ENCODE assay signal across 19 cellular contexts in genomic region chr14:23105348-23105824, GRCh38. TPM values are rescaled to one million over a fixed set of nuclear protein-coding genes. Genes with fewer than 3 reads are reported as not detected.
A peak's percentile ranks its signal among the peaks of the same experiment; 100 is the strongest.
DNase-seq lines count a peak whose midpoint lies in the region; ATAC-seq, FAIRE-seq and TF ChIP-seq lines count a peak whose summit lies in the region.
"Had no signal": no experiment of that assay in that cellular context is flagged by ENCODE, and none has a peak within 500 bp of the region (broad histone marks: within the 10 kb centered on the region; RNA-seq: fewer than 3 reads in every experiment).

No MANE protein-coding gene starts in this region.

- TF ChIP-seq CTCF in progenitor cell of endocrine pancreas (IDR thresholded peaks at IDR 0.05; ENCODE audit: unreplicated experiment) = no peak

- peak overlapping the region; percentile 65 for H3K27ac Mint-ChIP-seq in dendritic cell treated with granulocyte-macrophage colony-stimulating factor and Interleukin-4, amounts not matched to agents 40 ng/mL and 50 ng/mL, for 4 days
- H3K27ac Mint-ChIP-seq in progenitor cell of endocrine pancreas = no peak overlapping the region

- H3K4me3 Mint-ChIP-seq in dendritic cell treated with granulocyte-macrophage colony-stimulating factor and Interleukin-4, amounts not matched to agents 40 ng/mL and 50 ng/mL, for 4 days = no peak overlapping the region
- H3K4me3 Mint-ChIP-seq in progenitor cell of endocrine pancreas (ENCODE audit: low read depth) = no peak overlapping the region

- no peaks in the 10 kb centered on the region for H3K36me3 Mint-ChIP-seq in dendritic cell treated with granulocyte-macrophage colony-stimulating factor and Interleukin-4, amounts not matched to agents 40 ng/mL and 50 ng/mL, for 4 days (ENCODE audit: low read depth)
- H3K36me3 Mint-ChIP-seq in progenitor cell of endocrine pancreas (ENCODE audit: insufficient read depth) = no peaks in the 10 kb centered on the region

- no peaks in the 10 kb centered on the region for H3K27me3 Mint-ChIP-seq in dendritic cell treated with granulocyte-macrophage colony-stimulating factor and Interleukin-4, amounts not matched to agents 40 ng/mL and 50 ng/mL, for 4 days
- H3K27me3 Mint-ChIP-seq in progenitor cell of endocrine pancreas = peaks cover 14% of the 10 kb centered on the region

- FAIRE-seq in GM12891 (lab: Jason Lieb, UNC) = no peak
- FAIRE-seq: D721Med, H54 had no signal

- TF ChIP-seq POLR2A in GM12891 (IDR thresholded peaks at IDR 0.05; ENCODE audit: low read depth, low read length) = no peak

- intact Hi-C loops in dendritic cell treated with granulocyte-macrophage colony-stimulating factor and Interleukin-4, amounts not matched to agents 40 ng/mL and 50 ng/mL, for 4 days (cut with micrococcal nuclease) = no loop called here

- H3K4me1 Mint-ChIP-seq in dendritic cell treated with granulocyte-macrophage colony-stimulating factor and Interleukin-4, amounts not matched to agents 40 ng/mL and 50 ng/mL, for 4 days (ENCODE audit: low read depth) = peaks cover 62% of the 10 kb centered on the region
- H3K4me1 Mint-ChIP-seq in progenitor cell of endocrine pancreas (ENCODE audit: low read depth) = peaks cover 12% of the 10 kb centered on the region

- DNase-seq in GM12891 (ENCODE audit: insufficient read length, low spot score) (no peak), mesenteric fat pad (ENCODE audit: low spot score) (peak; percentile 18), progenitor cell of endocrine pancreas (ENCODE audit: low spot score, unreplicated experiment) (no peak), NK-92 (lab: John Stamatoyannopoulos, UW; ENCODE audit: unreplicated experiment) (no peak)
- DNase-seq: Kasumi-1, MG63, NCI-H1048, NCI-H1436, NCI-H1930, NCI-H226, NCI-H524, NCI-H82, PC-3 had no signal

- H3K9me3 Mint-ChIP-seq in dendritic cell treated with granulocyte-macrophage colony-stimulating factor and Interleukin-4, amounts not matched to agents 40 ng/mL and 50 ng/mL, for 4 days = no peaks in the 10 kb centered on the region
- H3K9me3 Mint-ChIP-seq in progenitor cell of endocrine pancreas (ENCODE audit: low read depth) = no peaks in the 10 kb centered on the region

- ATAC-seq in HG02970 (IDR thresholded peaks at IDR 0.05; ENCODE audit: low FRiP score, unreplicated experiment) = no peak
- ATAC-seq: PC-3 had no signal

TF ChIP-seq in GM12891, 5 proteins besides CTCF, POLR2A, EP300 and RAD21:
- TF ChIP-seq PAX5 (IDR thresholded peaks at IDR 0.05; ENCODE audit: insufficient read depth, low read length, severe bottlenecking) (no peak), POU2F2 (IDR thresholded peaks at IDR 0.05; ENCODE audit: low read depth, low read length) (no peak), SPI1 (IDR thresholded peaks at IDR 0.05; ENCODE audit: low read depth, low read length) (peak; percentile 23; the same call in 1 of the 2 replicates), POLR2AphosphoS5 (IDR thresholded peaks at IDR 0.05; ENCODE audit: low read depth, low read length) (no peak), TAF1 (IDR thresholded peaks at IDR 0.05; ENCODE audit: low read depth, low read length) (no peak)

RNA-seq across cellular contexts. Expression of gene CIROP, which starts 0.6 kb away (rescaled TPM):
- polyA plus RNA-seq in GM12891 (2012; ENCODE audit: low read depth, missing spikeins) = not detected
- total RNA-seq in mesenteric fat pad = not detected
- total RNA-seq in progenitor cell of endocrine pancreas = not detected in 2 replicates
- total RNA-seq: A673, HT-29, PC-3 had no signal

RNA-seq across cellular contexts. Expression of gene C14orf119, which starts 10.1 kb away (rescaled TPM):
- 31.5 TPM for polyA plus RNA-seq in GM12891 (2012; ENCODE audit: low read depth, missing spikeins)
- 50.5 TPM for total RNA-seq in mesenteric fat pad
- 42.2 and 45.8 TPM in 2 replicates for total RNA-seq in progenitor cell of endocrine pancreas

RNA-seq across cellular contexts. Expression of gene ACIN1, which starts 10.4 kb away (rescaled TPM):
- 77.2 TPM for polyA plus RNA-seq in GM12891 (2012; ENCODE audit: low read depth, missing spikeins)
- total RNA-seq in mesenteric fat pad (137 TPM), progenitor cell of endocrine pancreas (439 and 458 TPM in 2 replicates)

RNA-seq across cellular contexts. Expression of gene CEBPE, which starts 13.7 kb away (rescaled TPM):
- polyA plus RNA-seq in GM12891 (2012; ENCODE audit: low read depth, missing spikeins) = 0.05 TPM
- not detected for total RNA-seq in mesenteric fat pad
- total RNA-seq in progenitor cell of endocrine pancreas = not detected in 2 replicates
- total RNA-seq: A673, HT-29, PC-3 had no signal

RNA-seq across cellular contexts. Expression of gene CDH24, which starts 48.1 kb away (rescaled TPM):
- 1.1 TPM for polyA plus RNA-seq in GM12891 (2012; ENCODE audit: low read depth, missing spikeins)
- total RNA-seq in mesenteric fat pad (2.4 TPM), progenitor cell of endocrine pancreas (23.7 and 25.1 TPM in 2 replicates)
